Comparison of ENCODE assay signal across 11 cellular contexts in the genomic region with DNA sequence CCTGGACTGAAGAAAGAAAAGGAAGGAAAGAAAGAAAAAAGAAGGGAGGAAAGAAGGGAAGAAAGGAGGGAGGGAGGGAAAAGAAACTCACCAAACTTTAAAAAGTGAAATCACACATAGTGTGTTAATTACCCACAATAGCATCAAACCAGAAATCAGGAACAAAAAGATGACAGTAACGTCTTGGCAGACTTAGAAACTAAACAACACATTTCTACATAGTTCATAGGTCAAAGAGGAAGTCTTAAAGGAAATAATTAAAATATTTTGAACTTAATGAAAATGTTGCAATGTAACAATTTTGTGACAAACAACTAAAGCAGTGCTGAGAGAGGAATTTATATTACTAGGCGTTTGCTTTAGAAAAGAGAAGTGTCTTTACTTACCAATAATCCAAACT.
"Had no signal": no experiment of that assay in that cellular context is flagged by ENCODE, and none has a peak within 500 bp of the region (broad histone marks: within the 10 kb centered on the region; RNA-seq: fewer than 3 reads in every experiment).

No MANE protein-coding gene starts in this region.

- H3K27ac ChIP-seq: esophagus squamous epithelium, foreskin keratinocyte, testis, WERI-Rb-1 had no signal

- H3K27me3 ChIP-seq: esophagus squamous epithelium, foreskin keratinocyte, testis had no signal

- H3K4me3 ChIP-seq: esophagus squamous epithelium, testis had no signal

- H3K9me3 ChIP-seq: esophagus squamous epithelium, testis had no signal

- H3K4me1 ChIP-seq: esophagus squamous epithelium, foreskin keratinocyte, testis had no signal

- DNase-seq: activated CD4-positive, alpha-beta memory T cell treated with anti-CD3 and anti-CD28 coated beads, Interleukin-2, amount 10 ng/mL, durations not matched to agents 7 days and 5 days; activated CD4-positive, alpha-beta T cell treated with anti-CD3 and anti-CD28 coated beads for 36 hours; esophagus squamous epithelium; foreskin keratinocyte; head of caudate nucleus; left cardiac atrium; stimulated activated CD4-positive, alpha-beta T cell treated with anti-CD3 and anti-CD28 coated beads, Interleukin-15, amount 100 ng/mL, for 24 hours; stimulated activated CD4-positive, alpha-beta T cell treated with anti-CD3 and anti-CD28 coated beads, Interleukin-4, amount 100 ng/mL, for 24 hours; stimulated activated naive CD8-positive, alpha-beta T cell treated with anti-CD3 and anti-CD28 coated beads, Interleukin-15, amount 100 ng/mL, for 72 hours; testis; WERI-Rb-1 had no signal

- H3K36me3 ChIP-seq: esophagus squamous epithelium, WERI-Rb-1 had no signal

- ATAC-seq: activated CD4-positive, alpha-beta T cell treated with anti-CD3 and anti-CD28 coated beads for 36 hours; foreskin keratinocyte; stimulated activated naive CD8-positive, alpha-beta T cell treated with anti-CD3 and anti-CD28 coated beads, Interleukin-15, amount 100 ng/mL, for 72 hours had no signal
